Comparison of ENCODE assay signal across 8 cellular contexts in genomic region chr3:26089249-26089648, GRCh38.
"Had no signal": no experiment of that assay in that cellular context is flagged by ENCODE, and none has a peak within 500 bp of the region (broad histone marks: within the 10 kb centered on the region; RNA-seq: fewer than 3 reads in every experiment).

No MANE protein-coding gene starts in this region.

- H3K4me3 Mint-ChIP-seq: GM23338, H9, HFFc6 had no signal

- ATAC-seq: GM23338, HCT116 had no signal

- H3K27ac Mint-ChIP-seq: GM23338, H9, HFFc6 had no signal

- DNase-seq: GM23248, GOT3, H7, H9, HCEC 1CT, HFFc6 had no signal

- H3K4me1 Mint-ChIP-seq: GM23338, H9 had no signal
